ENCODE assay signal across 8 cellular contexts in the genomic region with DNA sequence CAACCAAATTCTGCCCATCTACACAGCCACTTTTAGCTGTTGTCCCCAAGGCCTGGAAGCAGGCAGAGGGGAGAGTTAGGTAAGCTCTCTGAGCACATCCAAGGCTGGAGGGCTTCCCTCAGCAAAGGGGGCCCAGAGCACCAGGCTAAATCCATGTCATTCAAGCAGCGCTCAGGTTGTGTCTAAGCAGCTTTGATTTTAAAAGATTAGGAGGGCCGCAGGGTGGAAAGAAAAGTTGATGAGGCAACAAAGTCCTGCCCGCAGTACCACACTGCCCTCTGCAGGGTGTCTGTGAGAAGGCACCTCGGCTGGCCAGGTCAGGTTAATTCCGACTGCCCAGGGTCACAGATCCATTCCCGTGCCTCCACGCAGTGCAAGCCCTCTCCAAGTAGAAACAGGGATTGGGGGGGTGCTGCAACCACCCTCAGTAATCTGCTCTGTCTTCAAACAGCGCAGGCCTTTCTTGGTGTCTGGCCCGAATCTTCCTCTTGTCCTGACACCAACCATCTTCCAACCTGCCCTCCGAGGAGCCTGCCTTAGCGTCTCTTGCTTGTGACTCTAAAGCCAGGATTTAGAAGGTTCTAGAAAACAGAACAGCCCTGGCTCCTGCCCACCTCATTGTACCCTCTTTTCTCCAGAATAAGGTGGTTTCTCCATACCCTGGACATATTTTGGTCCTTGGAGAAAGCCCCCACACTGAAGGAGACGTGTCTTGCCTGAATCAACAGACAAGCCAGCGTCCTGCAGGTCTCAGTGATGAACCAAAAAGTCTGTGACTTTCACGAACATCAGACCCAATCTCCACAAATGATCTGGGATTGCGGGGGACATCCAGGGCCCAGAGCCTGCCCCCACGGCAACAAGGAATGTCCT.
DNase-seq lines count a peak whose midpoint lies in the region; ATAC-seq and TF ChIP-seq lines count a peak whose summit lies in the region.

No MANE protein-coding gene starts in this region.

- ATAC-seq in GM19351 (IDR thresholded peaks at IDR 0.05; ENCODE audit: unreplicated experiment) (peak; percentile 69), T-cell (replicated peaks in 1 of 4) (peak in 3 of 4 experiments; percentile 63 to 70 (median 70)), upper lobe of left lung (ENCODE audit: low FRiP score in 2 of 2) (peak; percentile 84 to 94)

- H3K9me3 ChIP-seq in AG04450 (ENCODE audit: control insufficient read depth, insufficient read depth, low read length) (peaks cover 5% of the 10 kb centered on the region), left ventricle myocardium inferior (replicated peaks) (peaks cover 7% of the 10 kb centered on the region), upper lobe of left lung (no peaks in the 10 kb centered on the region)

- no peaks in the 10 kb centered on the region for H3K9me3 Mint-ChIP-seq in T-cell
- H3K9me3 Mint-ChIP-seq in progenitor cell of endocrine pancreas (ENCODE audit: low read depth): no peaks in the 10 kb centered on the region

- CTCF ChIA-PET in AG04450 (lab: Charles Lee): interaction anchor here (0.5 to 4.4 kb wide), 60 partner anchors 10 to 1197 kb away, joined by 3 to 78 read pairs (median 4); no protein-coding TSS in a partner anchor
- CTCF ChIA-PET in T-cell (lab: Charles Lee): interaction anchor here (0.5 to 2.2 kb wide), 27 partner anchors 9 to 1196 kb away, joined by 3 to 17 read pairs (median 3); no protein-coding TSS in a partner anchor

- no peak overlapping the region for H3K27ac Mint-ChIP-seq in T-cell
- no peak overlapping the region for H3K27ac Mint-ChIP-seq in progenitor cell of endocrine pancreas

- no peaks in the 10 kb centered on the region for H3K36me3 Mint-ChIP-seq in T-cell
- no peaks in the 10 kb centered on the region for H3K36me3 Mint-ChIP-seq in progenitor cell of endocrine pancreas (ENCODE audit: insufficient read depth)

- H3K4me1 Mint-ChIP-seq in T-cell: peaks cover 3 to 10% (median 10%) of the 10 kb centered on the region in 3 donors
- peaks cover 8% of the 10 kb centered on the region for H3K4me1 Mint-ChIP-seq in progenitor cell of endocrine pancreas (ENCODE audit: low read depth)

- peak; percentile 54 for DNase-seq in AG04450 (ENCODE audit: low read depth, low spot score)
- peak; percentile 59 for DNase-seq in NCI-H1436 (lab: John Stamatoyannopoulos, UW)
- DNase-seq in T-cell: peak; percentile 29 to 71 (median 54)
- DNase-seq in amniotic epithelial cell (ENCODE audit: low read depth): peak; percentile 46
- peak; percentile 81 for DNase-seq in left ventricle myocardium inferior
- peak; percentile 89 for DNase-seq in progenitor cell of endocrine pancreas (ENCODE audit: low spot score, unreplicated experiment)
- peak in 1 of 2 donors; percentile 70 for DNase-seq in upper lobe of left lung

- peaks cover 0 to 15% of the 10 kb centered on the region in 2 donors for H3K27me3 Mint-ChIP-seq in T-cell
- peaks cover 22% of the 10 kb centered on the region for H3K27me3 Mint-ChIP-seq in progenitor cell of endocrine pancreas

- no peak for TF ChIP-seq EP300 in upper lobe of left lung (IDR thresholded peaks at IDR 0.05)

- intact Hi-C loops in left ventricle myocardium inferior (cut with micrococcal nuclease): loop anchor here (10.0 kb wide), 1 partner anchor 199 kb away; no protein-coding TSS in a partner anchor

- H3K27me3 ChIP-seq in AG04450 (ENCODE audit: control insufficient read depth, insufficient read depth, low read length) (no peaks in the 10 kb centered on the region), left ventricle myocardium inferior (ENCODE audit: low read depth) (no peaks in the 10 kb centered on the region), upper lobe of left lung (no peaks in the 10 kb centered on the region)

- H3K36me3 ChIP-seq in left ventricle myocardium inferior (no peaks in the 10 kb centered on the region), upper lobe of left lung (no peaks in the 10 kb centered on the region)

- WGBS in upper lobe of left lung, 2 donors: 37 to 47% methylated on average over 13 to 16 of the region's 16 CpGs

- TF ChIP-seq CTCF in AG04450 (IDR thresholded peaks at IDR 0.05; ENCODE audit: low read depth, low read length) (peak; percentile 97), left ventricle myocardium inferior (IDR thresholded peaks at IDR 0.05; ENCODE audit: borderline replicate concordance) (peak; percentile 99), progenitor cell of endocrine pancreas (IDR thresholded peaks at IDR 0.05; ENCODE audit: unreplicated experiment) (peak; percentile 96), upper lobe of left lung (IDR thresholded peaks at IDR 0.05) (peak; percentile 87 to 95 (median 92))

- H3K4me1 ChIP-seq in left ventricle myocardium inferior: peaks cover 23% of the 10 kb centered on the region
- H3K4me1 ChIP-seq in upper lobe of left lung: peaks cover 10 to 20% (median 17%) of the 10 kb centered on the region in 4 donors

- H3K27ac ChIP-seq in AG04450 (ENCODE audit: low read depth, low read length) (peak overlapping the region; percentile 31), left ventricle myocardium inferior (replicated peaks) (peak overlapping the region; percentile 74), upper lobe of left lung (peak overlapping the region in 1 of 4 donors; percentile 8)

- no peak for TF ChIP-seq POLR2A in upper lobe of left lung (IDR thresholded peaks at IDR 0.05)

- H3K4me3 ChIP-seq in AG04450 (ENCODE audit: low read depth, low read length) (no peak overlapping the region), left ventricle myocardium inferior (no peak overlapping the region), upper lobe of left lung (no peak overlapping the region)

- H3K4me3 Mint-ChIP-seq in T-cell (no peak overlapping the region), progenitor cell of endocrine pancreas (ENCODE audit: low read depth) (no peak overlapping the region)

- POLR2A ChIA-PET in AG04450 (lab: Yijun Ruan, JAX): interaction anchor here (0.5 to 1.7 kb wide), 9 partner anchors 47 to 1042 kb away, joined by 3 to 9 read pairs (median 3); a partner anchor contains a TSS
- POLR2A ChIA-PET in T-cell (lab: Charles Lee): no interaction called here
